ENCODE assay signal across 8 cellular contexts in the genomic region with DNA sequence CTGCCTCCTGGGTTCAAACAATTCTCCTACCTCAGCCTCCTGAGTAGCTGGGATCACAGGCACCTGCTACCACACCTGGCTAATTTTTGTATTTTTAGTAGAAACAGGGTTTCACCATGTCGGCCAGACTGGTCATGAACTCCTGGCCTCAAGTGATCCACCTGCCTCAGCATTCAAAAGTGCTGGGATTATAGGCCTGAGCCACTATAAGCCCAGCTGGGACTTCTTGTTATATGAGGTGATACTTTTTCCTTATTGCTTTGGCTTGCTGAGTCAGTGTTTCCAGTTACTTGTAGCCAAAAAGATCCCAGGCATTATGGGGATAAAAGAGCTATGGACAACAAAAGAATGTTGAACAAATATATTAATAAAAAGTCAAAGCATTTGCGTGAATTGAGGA.
"Had no signal": no experiment of that assay in that cellular context is flagged by ENCODE, and none has a peak within 500 bp of the region (broad histone marks: within the 10 kb centered on the region; RNA-seq: fewer than 3 reads in every experiment).

No MANE protein-coding gene starts in this region.

- H3K9ac ChIP-seq: GM23248 had no signal

- H3K27ac ChIP-seq: GM23248, HL-60 had no signal

- FAIRE-seq: HepG2 had no signal

- DNase-seq: GM23248, GOT3, H7, HFFc6 had no signal

- H3K4me3 ChIP-seq: GM23248, HAP-1 had no signal

- H3K9me3 ChIP-seq: HAP-1 had no signal

- ATAC-seq: HCT116, HepG2 had no signal

- H3K36me3 ChIP-seq: HAP-1 had no signal

- H3K4me1 ChIP-seq: HAP-1 had no signal
